Comparison of ENCODE assay signal across 9 cellular contexts in the genomic region with DNA sequence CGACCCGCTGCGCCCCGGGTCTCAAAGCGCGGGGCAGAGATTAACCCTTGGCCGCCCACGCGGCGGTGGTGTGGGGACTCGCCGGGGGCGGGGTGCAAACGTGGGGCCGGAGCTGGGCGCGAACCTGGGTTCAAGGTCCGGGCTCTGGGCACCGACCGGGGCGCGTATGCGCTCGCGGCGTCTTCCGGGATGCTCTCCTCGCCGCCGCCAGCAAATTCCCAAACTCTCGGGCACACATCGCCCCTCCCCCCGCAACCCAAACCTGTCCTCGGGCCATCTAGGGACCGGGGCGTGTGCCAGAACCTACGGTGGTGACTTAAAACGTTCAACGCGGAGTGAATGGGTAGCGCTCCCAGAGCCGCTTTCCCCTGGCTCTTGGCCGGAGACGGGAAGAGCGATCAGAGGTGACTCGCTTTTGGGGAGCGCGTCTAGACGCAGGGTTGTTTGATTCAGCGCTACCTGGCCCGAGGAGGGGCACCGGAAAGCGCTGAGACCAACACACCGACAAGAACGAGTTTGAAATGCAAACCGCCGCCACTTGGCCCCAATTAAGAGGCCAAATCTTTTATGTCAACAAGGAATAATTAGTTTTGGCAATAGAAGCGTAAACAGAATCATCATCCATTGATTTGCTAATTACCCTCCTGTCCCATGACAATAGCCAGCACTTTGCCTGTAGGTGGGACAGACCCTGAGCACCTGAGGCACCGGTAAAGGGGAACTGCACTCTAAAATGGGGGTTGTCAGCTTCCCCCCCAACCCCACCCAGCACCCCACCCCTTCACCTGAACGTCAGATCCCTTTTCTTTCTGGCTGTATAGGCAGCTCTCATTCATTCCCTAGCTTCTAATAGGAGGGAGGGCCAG. TPM values are rescaled to one million over a fixed set of nuclear protein-coding genes. Genes with fewer than 3 reads are reported as not detected.
A peak's percentile ranks its signal among the peaks of the same experiment; 100 is the strongest.
DNase-seq lines count a peak whose midpoint lies in the region; ATAC-seq, FAIRE-seq and TF ChIP-seq lines count a peak whose summit lies in the region.
"Had no signal": no experiment of that assay in that cellular context is flagged by ENCODE, and none has a peak within 500 bp of the region (broad histone marks: within the 10 kb centered on the region; RNA-seq: fewer than 3 reads in every experiment).

No MANE protein-coding gene starts in this region.

- peak overlapping the region; percentile 61 for H3K4me3 ChIP-seq in K562
- H3K4me3 ChIP-seq in kidney (ENCODE audit: low read length in 2 of 2), result peak overlapping the region; percentile 32 to 41

- in situ Hi-C loops in K562 (cut with MboI), result loop anchor here (25.0 kb wide), 1 partner anchor 335 kb away; no protein-coding TSS in a partner anchor

- no peaks in the 10 kb centered on the region for H3K9me3 ChIP-seq in K562 (replicated peaks; ENCODE audit: control insufficient read depth, insufficient read depth, low read depth, low read length)
- no peaks in the 10 kb centered on the region for H3K9me3 ChIP-seq in kidney (ENCODE audit: control insufficient read depth in 1 of 2, low read length in 2 of 2)

- H4K20me1 ChIP-seq in K562 (replicated peaks; ENCODE audit: control insufficient read depth, insufficient read depth, low read length), result no peaks in the 10 kb centered on the region

- H3K4me1 ChIP-seq in K562 (replicated peaks in 1 of 2; ENCODE audit: control insufficient read depth in 2 of 2, insufficient read depth in 2 of 2, low read length in 2 of 2) (peaks cover 30 to 69% of the 10 kb centered on the region in 2 experiments; a peak in 4 of 5 replicates), kidney (ENCODE audit: control insufficient read depth in 1 of 2, insufficient read depth in 1 of 2, low read depth in 1 of 2, low read length in 2 of 2) (peaks cover 0 to 11% of the 10 kb centered on the region in 2 donors)

- TF ChIP-seq CTCF in K562 (IDR thresholded peaks at IDR 0.05 in 2 of 3, conservative IDR thresholded peaks at IDR 0.05 in 1 of 3; ENCODE audit: insufficient read depth in 2 of 3, low read depth in 1 of 3, low read length in 3 of 3) (no peak), kidney (IDR thresholded peaks at IDR 0.05; ENCODE audit: borderline replicate concordance, extremely low read depth, insufficient read depth) (no peak)

- no peak for DNase-seq in T-helper 1 cell
- DNase-seq in NCI-H2171 (lab: John Stamatoyannopoulos, UW), result peak; percentile 21
- DNase-seq in K562 (ENCODE audit: extremely low read depth in 1 of 4, low spot score in 3 of 4), result peak in 1 of 4 experiments; percentile 63
- DNase-seq in kidney, result peak; percentile 68

- ATAC-seq in K562 (peak; percentile 20), GM19395 (IDR thresholded peaks at IDR 0.05; ENCODE audit: unreplicated experiment) (no peak), HG03457 (IDR thresholded peaks at IDR 0.05; ENCODE audit: unreplicated experiment) (no peak)

- H3K9me3 Mint-ChIP-seq in T-helper 1 cell treated with Interleukin-12 subunit alpha and Interleukin-12 subunit beta and Interleukin-4 antibody, amounts not matched to agents 30 μg/mL and 1 μg/mL, for 36 hours, result no peaks in the 10 kb centered on the region
- no peaks in the 10 kb centered on the region for H3K9me3 Mint-ChIP-seq in stimulated activated naive CD8-positive, alpha-beta T cell treated with anti-CD3 and anti-CD28 coated beads, Interleukin-15, Interleukin-2, amounts not matched to agents 100 ng/mL and 50 ng/mL, for 24 hours

- no peaks in the 10 kb centered on the region for H3K27me3 ChIP-seq in K562 (ENCODE audit: control insufficient read depth in 2 of 2, insufficient read depth in 2 of 2, low read length in 2 of 2)

- no peak for TF ChIP-seq RAD21 in K562 (CRISPR knock-in tag; conservative IDR thresholded peaks at IDR 0.05 in 1 of 2, IDR thresholded peaks at IDR 0.05 in 1 of 2)

- peak overlapping the region; percentile 86 for H3K4me2 ChIP-seq in K562 (ENCODE audit: insufficient read depth, low read length)

- CTCF ChIA-PET in K562 (lab: Yijun Ruan, JAX; ENCODE audit: low intra/inter-chr PET ratio), result no interaction called here

- peak overlapping the region; percentile 63 for H3K4me3 Mint-ChIP-seq in T-helper 1 cell treated with Interleukin-12 subunit alpha and Interleukin-12 subunit beta and Interleukin-4 antibody, amounts not matched to agents 30 μg/mL and 1 μg/mL, for 36 hours
- peak overlapping the region; percentile 75 for H3K4me3 Mint-ChIP-seq in stimulated activated naive CD8-positive, alpha-beta T cell treated with anti-CD3 and anti-CD28 coated beads, Interleukin-15, Interleukin-2, amounts not matched to agents 100 ng/mL and 50 ng/mL, for 24 hours

- intact Hi-C loops in K562 (cut with micrococcal nuclease) (no loop called here), kidney (cut with DNase I) (no loop called here)

- no peak for TF ChIP-seq EP300 in K562 (IDR thresholded peaks at IDR 0.05; ENCODE audit: low read length)

- peaks cover 48% of the 10 kb centered on the region for H3K27me3 Mint-ChIP-seq in T-helper 1 cell treated with Interleukin-12 subunit alpha and Interleukin-12 subunit beta and Interleukin-4 antibody, amounts not matched to agents 30 μg/mL and 1 μg/mL, for 36 hours (ENCODE audit: low read depth)
- peaks cover 31% of the 10 kb centered on the region for H3K27me3 Mint-ChIP-seq in stimulated activated naive CD8-positive, alpha-beta T cell treated with anti-CD3 and anti-CD28 coated beads, Interleukin-15, Interleukin-2, amounts not matched to agents 100 ng/mL and 50 ng/mL, for 24 hours

- H3K36me3 ChIP-seq in K562 (ENCODE audit: control insufficient read depth, insufficient read depth, low read length) (no peaks in the 10 kb centered on the region), kidney (ENCODE audit: control insufficient read depth in 1 of 2, insufficient read depth in 2 of 2, low read length in 2 of 2) (no peaks in the 10 kb centered on the region)

- WGBS in K562 (ENCODE audit: insufficient coverage, low coverage, missing lambda C conversion rate), result 12% methylated on average over 42 of the region's 60 CpGs

- H3K36me3 Mint-ChIP-seq in T-helper 1 cell treated with Interleukin-12 subunit alpha and Interleukin-12 subunit beta and Interleukin-4 antibody, amounts not matched to agents 30 μg/mL and 1 μg/mL, for 36 hours (ENCODE audit: low read depth), result no peaks in the 10 kb centered on the region
- no peaks in the 10 kb centered on the region for H3K36me3 Mint-ChIP-seq in stimulated activated naive CD8-positive, alpha-beta T cell treated with anti-CD3 and anti-CD28 coated beads, Interleukin-15, Interleukin-2, amounts not matched to agents 100 ng/mL and 50 ng/mL, for 24 hours (ENCODE audit: low read depth)

- H3K27ac ChIP-seq in K562 (ENCODE audit: extremely low read depth, low read depth, low read length) (peak overlapping the region; percentile 88), kidney (ENCODE audit: low read depth in 2 of 2, low read length in 2 of 2) (no peak overlapping the region)

- H2AFZ ChIP-seq in K562 (ENCODE audit: low read depth, low read length), result peak overlapping the region; percentile 90

- POLR2A ChIA-PET in K562 (lab: Yijun Ruan, JAX), result interaction anchor here (0.6 to 1.7 kb wide), 2 partner anchors 10 to 16 kb away, joined by 3 to 6 read pairs; no protein-coding TSS in a partner anchor

- FAIRE-seq in K562 (lab: Jason Lieb, UNC) (peak; percentile 40), kidney (lab: Jason Lieb, UNC) (no peak)
- FAIRE-seq: endometrium had no signal

- H3K79me2 ChIP-seq in K562 (ENCODE audit: control insufficient read depth, insufficient read depth, low read length), result peaks cover 7% of the 10 kb centered on the region; the same call in 2 of the 3 replicates

- H3K4me1 Mint-ChIP-seq in T-helper 1 cell treated with Interleukin-12 subunit alpha and Interleukin-12 subunit beta and Interleukin-4 antibody, amounts not matched to agents 30 μg/mL and 1 μg/mL, for 36 hours (ENCODE audit: low read depth), result peaks cover 3% of the 10 kb centered on the region
- H3K4me1 Mint-ChIP-seq in stimulated activated naive CD8-positive, alpha-beta T cell treated with anti-CD3 and anti-CD28 coated beads, Interleukin-15, Interleukin-2, amounts not matched to agents 100 ng/mL and 50 ng/mL, for 24 hours (ENCODE audit: low read depth), result peaks cover 13% of the 10 kb centered on the region

- H3K27ac Mint-ChIP-seq in T-helper 1 cell treated with Interleukin-12 subunit alpha and Interleukin-12 subunit beta and Interleukin-4 antibody, amounts not matched to agents 30 μg/mL and 1 μg/mL, for 36 hours, result no peak overlapping the region
- H3K27ac Mint-ChIP-seq in stimulated activated naive CD8-positive, alpha-beta T cell treated with anti-CD3 and anti-CD28 coated beads, Interleukin-15, Interleukin-2, amounts not matched to agents 100 ng/mL and 50 ng/mL, for 24 hours, result no peak overlapping the region

- H3K9me1 ChIP-seq in K562 (ENCODE audit: control insufficient read depth, insufficient read depth, low read length), result no peaks in the 10 kb centered on the region

- peak; percentile 55 for TF ChIP-seq POLR2A in K562 (conservative IDR thresholded peaks at IDR 0.05)

- peak overlapping the region; percentile 78 to 94 for H3K9ac ChIP-seq in K562 (ENCODE audit: insufficient read depth in 1 of 2, low read depth in 2 of 2, low read length in 2 of 2)
- H3K9ac ChIP-seq in kidney (ENCODE audit: low read length in 2 of 2), result no peak overlapping the region

- BruUV-seq in K562 (replicated peaks; lab: Mats Ljungman, UMichigan), result TSS peak; percentile 78

RNA-seq across cellular contexts. Expression of gene WNT3, which starts 46.2 kb away (rescaled TPM):
- total RNA-seq in K562 (2011; cell fraction: chromatin; rRNA removed; ENCODE audit: low replicate concordance), result 8.1 and 10.9 TPM in 2 replicates
- total RNA-seq in K562 (2011; cell fraction: nucleolus; rRNA removed), result 6.1 and 6.8 TPM in 2 replicates
- total RNA-seq in K562 (2011; cell fraction: nucleoplasm; rRNA removed), result 7.8 and 8.3 TPM in 2 replicates
- total RNA-seq in K562 (2014; rRNA removed) (1.5 and 2.9 TPM in 2 replicates), K562 (2014; rRNA removed; fragmentation: Illumina TruSeq; extraction: Trizol) (2.2 and 2.4 TPM in 2 replicates), K562 (2015; rRNA removed; fragmentation: Illumina TruSeq; extraction: Trizol) (2.6 and 2.8 TPM in 2 replicates), K562 (2021) (2.7 and 3.5 TPM in 2 replicates), kidney (0.38 TPM)
- polyA plus RNA-seq in K562 (2011; rRNA removed) (5.9 and 6.1 TPM in 2 replicates), K562 (2014; fragmentation: Illumina TruSeq; extraction: Trizol) (3.2 and 3.6 TPM in 2 replicates), K562 (2014; fragmentation: Nextera tagmentation; extraction: Ambion mirVana) (1 to 10 TPM; 2.1 to 3.5 TPM), K562 (2014; rRNA removed) (2.5 and 3.3 TPM in 2 replicates), kidney (ENCODE audit: insufficient read depth, low read depth, low replicate concordance) (1.3 TPM)
- polyA plus RNA-seq in K562 (2011; cell fraction: cytosol; rRNA removed), result 3.4 and 3.9 TPM in 2 replicates
- 18.0 and 19.7 TPM in 2 replicates for polyA plus RNA-seq in K562 (2011; cell fraction: nucleus; rRNA removed)
- polyA plus RNA-seq in K562 (2012), result 2.5 and 2.8 TPM in 2 replicates
- 2.9 and 3.6 TPM in 2 replicates for polyA minus RNA-seq in K562 (2011; rRNA and poly(A)+ RNA removed)
- 2.0 and 2.4 TPM in 2 replicates for polyA minus RNA-seq in K562 (2011; cell fraction: cytosol; rRNA and poly(A)+ RNA removed)
- 2.6 and 2.7 TPM in 2 replicates for polyA minus RNA-seq in K562 (2011; cell fraction: nucleus; rRNA and poly(A)+ RNA removed)

Comparison
In these comparisons a context has a peak if more than half of its experiments do, and no peak if none do; other contexts are left out.
1. DNase-seq: peak in NCI-H2171 (single experiment) and kidney (single experiment); none in T-helper 1 cell (0 of 5).
2. H3K9ac ChIP-seq: peak in K562 (2 of 2); none in kidney (0 of 2).